ENCODE assay signal across 18 cellular contexts in the genomic region with DNA sequence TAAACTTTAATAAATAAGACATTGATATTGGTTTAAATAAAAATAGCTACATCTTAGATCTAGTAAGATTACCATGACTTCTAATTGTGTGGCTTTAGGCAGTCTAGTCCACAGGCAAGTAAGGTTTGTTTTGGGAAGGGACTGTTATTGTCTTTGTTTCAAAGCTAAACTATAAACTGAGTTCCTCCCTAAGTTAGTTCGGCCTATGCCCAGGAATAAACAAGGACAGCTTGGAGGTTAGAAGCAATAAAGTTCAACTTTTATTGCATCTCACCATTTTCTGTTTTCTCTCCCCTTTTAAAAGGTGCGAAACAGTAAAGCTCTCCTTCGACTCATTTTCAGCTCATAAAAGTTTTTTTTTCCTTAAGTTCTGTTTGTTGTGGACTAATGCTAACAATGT.
DNase-seq lines count a peak whose midpoint lies in the region; ATAC-seq and TF ChIP-seq lines count a peak whose summit lies in the region.
"Had no signal": no experiment of that assay in that cellular context is flagged by ENCODE, and none has a peak within 500 bp of the region (broad histone marks: within the 10 kb centered on the region; RNA-seq: fewer than 3 reads in every experiment).

No MANE protein-coding gene starts in this region.

- intact Hi-C loops in colonic mucosa (cut with DNase I) = no loop called here
- intact Hi-C loops in left colon (cut with DNase I, micrococcal nuclease) = no loop called here

- peak overlapping the region; percentile 97 for H3K27ac ChIP-seq in HUES6 (ENCODE audit: low read depth, low read length)
- H3K27ac ChIP-seq in colonic mucosa = peak overlapping the region; percentile 3
- H3K27ac ChIP-seq in MM.1S (ENCODE audit: low read length) = no peak overlapping the region
- H3K27ac ChIP-seq: GM23248, Peyer's patch had no signal

- no peak for TF ChIP-seq CTCF in colonic mucosa (IDR thresholded peaks at IDR 0.05)
- TF ChIP-seq CTCF in type B pancreatic cell (conservative IDR thresholded peaks at IDR 0.05) = no peak
- TF ChIP-seq CTCF in MM.1S (IDR thresholded peaks at IDR 0.05; ENCODE audit: low read length) = no peak

- H3F3A ChIP-seq in MM.1S (ENCODE audit: insufficient read depth, low read length) = no peaks in the 10 kb centered on the region

- H3K79me2 ChIP-seq in MM.1S (ENCODE audit: low read length) = no peaks in the 10 kb centered on the region

- H3K4me3 ChIP-seq in HUES6 (ENCODE audit: low read depth, low read length) (peak overlapping the region; percentile 61), colonic mucosa (no peak overlapping the region), MM.1S (ENCODE audit: low read length) (no peak overlapping the region)
- H3K4me3 ChIP-seq: GM23248, Peyer's patch had no signal

- no peak overlapping the region for H3K4me3 Mint-ChIP-seq in type B pancreatic cell
- H3K4me3 Mint-ChIP-seq: CD4-positive, alpha-beta memory T cell had no signal

- ATAC-seq in left colon = peak; percentile 76

- H3K27ac Mint-ChIP-seq in type B pancreatic cell = peak overlapping the region; percentile 53
- H3K27ac Mint-ChIP-seq: CD4-positive, alpha-beta memory T cell had no signal

- H3K9me3 Mint-ChIP-seq in type B pancreatic cell = peaks cover 17% of the 10 kb centered on the region

- H3K4me2 ChIP-seq in MM.1S (ENCODE audit: low read depth, low read length) = no peak overlapping the region

- H3K9me2 ChIP-seq in MM.1S (replicated peaks; ENCODE audit: insufficient read depth, low read length) = no peaks in the 10 kb centered on the region

- H3K9me3 ChIP-seq in HUES6 (ENCODE audit: control insufficient read depth, insufficient read depth, low read depth, low read length) = peaks cover 31% of the 10 kb centered on the region
- no peaks in the 10 kb centered on the region for H3K9me3 ChIP-seq in colonic mucosa
- H3K9me3 ChIP-seq in MM.1S (replicated peaks; ENCODE audit: insufficient read depth, low read length) = no peaks in the 10 kb centered on the region
- H3K9me3 ChIP-seq: BE2C, Peyer's patch had no signal

- DNase-seq in colonic mucosa (no peak), left colon (no peak), type B pancreatic cell (ENCODE audit: extremely low spot score, unreplicated experiment) (no peak), amygdala (lab: John Stamatoyannopoulos, UW) (no peak), iPS-NIHi7 (ENCODE audit: extremely low spot score) (no peak), MM.1S (no peak)
- DNase-seq: BE2C; CD4-positive, alpha-beta memory T cell; DND-41; GF-D8; GM23248; Karpas-422; NCI-H1417; NCI-H1930; NCI-H510A; Peyer's patch; SHP77 treated with DMSO at 0.1 percent for 48 hours had no signal

- peaks cover 24% of the 10 kb centered on the region for H3K36me3 Mint-ChIP-seq in type B pancreatic cell
- H3K36me3 Mint-ChIP-seq: CD4-positive, alpha-beta memory T cell had no signal

- H3K4me1 ChIP-seq in HUES6 (ENCODE audit: control insufficient read depth, insufficient read depth, low read length) = peaks cover 34% of the 10 kb centered on the region
- no peaks in the 10 kb centered on the region for H3K4me1 ChIP-seq in colonic mucosa
- no peaks in the 10 kb centered on the region for H3K4me1 ChIP-seq in MM.1S (ENCODE audit: low read length)
- H3K4me1 ChIP-seq: BE2C, Peyer's patch had no signal

- peak overlapping the region; percentile 90 for H3K9ac ChIP-seq in HUES6 (ENCODE audit: low read length)
- no peak overlapping the region for H3K9ac ChIP-seq in colonic mucosa (ENCODE audit: low read depth in 2 of 2, low read length in 2 of 2)
- H3K9ac ChIP-seq in MM.1S (ENCODE audit: low read length) = no peak overlapping the region
- H3K9ac ChIP-seq: GM23248 had no signal

- H4K20me1 ChIP-seq in MM.1S (ENCODE audit: insufficient read depth, low read length) = no peaks in the 10 kb centered on the region

- H3K27me3 Mint-ChIP-seq in type B pancreatic cell = no peaks in the 10 kb centered on the region
- H3K27me3 Mint-ChIP-seq: CD4-positive, alpha-beta memory T cell had no signal

- H2AFZ ChIP-seq in MM.1S (ENCODE audit: low read length) = no peak overlapping the region
- H2AFZ ChIP-seq: GM23248 had no signal

- peaks cover 13% of the 10 kb centered on the region for H3K4me1 Mint-ChIP-seq in type B pancreatic cell (ENCODE audit: unreplicated experiment)
- H3K4me1 Mint-ChIP-seq: CD4-positive, alpha-beta memory T cell had no signal

- H3K36me3 ChIP-seq in HUES6 (ENCODE audit: control insufficient read depth, insufficient read depth, low read length) (peaks cover 46% of the 10 kb centered on the region), colonic mucosa (no peaks in the 10 kb centered on the region), MM.1S (replicated peaks; ENCODE audit: insufficient read depth, low read length) (no peaks in the 10 kb centered on the region)
- H3K36me3 ChIP-seq: BE2C, Peyer's patch had no signal

- H3K27me3 ChIP-seq in HUES6 (ENCODE audit: control insufficient read depth, insufficient read depth, low read length) (no peaks in the 10 kb centered on the region), colonic mucosa (no peaks in the 10 kb centered on the region), MM.1S (replicated peaks; ENCODE audit: insufficient read depth, low read length) (no peaks in the 10 kb centered on the region)
- H3K27me3 ChIP-seq: BE2C, Peyer's patch had no signal
